In genomic region chr7:49418964-49419363, GRCh38 we compare ENCODE assay signal across 11 cellular contexts.
"Had no signal": no experiment of that assay in that cellular context is flagged by ENCODE, and none has a peak within 500 bp of the region (broad histone marks: within the 10 kb centered on the region; RNA-seq: fewer than 3 reads in every experiment).

No MANE protein-coding gene starts in this region.

- FAIRE-seq: H1, H54 had no signal

- ATAC-seq: GM23338, HCT116 had no signal

- H3K27ac Mint-ChIP-seq: GM23338, H9, HFFc6 had no signal

- H3K4me2 ChIP-seq: GM23338 had no signal

- H3K27ac ChIP-seq: GM23248 had no signal

- H3K4me1 Mint-ChIP-seq: GM23338, H9 had no signal

- DNase-seq: GM23248, GOT3, H7, H9, HCEC 1CT, HFFc6 had no signal

- H3K4me3 ChIP-seq: GM23248, GM23338, HAP-1 had no signal

- H3K9ac ChIP-seq: GM23248 had no signal

- H3K4me1 ChIP-seq: HAP-1 had no signal

- H3K9me3 Mint-ChIP-seq: GM23338, H9 had no signal

- H3K4me3 Mint-ChIP-seq: GM23338, H9, HFFc6 had no signal

- H2AFZ ChIP-seq: GM23248, GM23338 had no signal

- H3K36me3 ChIP-seq: HAP-1 had no signal

- H3K9me3 ChIP-seq: HAP-1 had no signal
